Comparison of ENCODE assay signal across 1 cellular context in genomic region chr15:66293419-66294156, GRCh38.
A peak's percentile ranks its signal among the peaks of the same experiment; 100 is the strongest.
TF ChIP-seq lines count a peak whose summit lies in the region.

Gene DIS3L (plus strand): TSS chr15:66293568. CDS start chr15:66293597, 29 bp downstream.

TF ChIP-seq in HepG2, 621 proteins besides CTCF, POLR2A, EP300 and RAD21 (continued from another document and continues in another):
- no peak for TF ChIP-seq ZNF710 (CRISPR knock-in tag; IDR thresholded peaks at IDR 0.05; ENCODE audit: borderline replicate concordance)
- no peak for TF ChIP-seq SMYD3 (CRISPR knock-in tag; IDR thresholded peaks at IDR 0.05)
- TF ChIP-seq ZNF597 (CRISPR knock-in tag; IDR thresholded peaks at IDR 0.05), result no peak
- TF ChIP-seq ZNF317 (CRISPR knock-in tag; IDR thresholded peaks at IDR 0.05), result no peak
- no peak for TF ChIP-seq ELK4 (CRISPR knock-in tag; IDR thresholded peaks at IDR 0.05; ENCODE audit: borderline replicate concordance)
- TF ChIP-seq PITX1 (CRISPR knock-in tag; IDR thresholded peaks at IDR 0.05), result no peak
- TF ChIP-seq RBM22 (optimal IDR thresholded peaks at IDR 0.05; ENCODE audit: low read length), result no peak
- no peak for TF ChIP-seq KDM4B (CRISPR knock-in tag; IDR thresholded peaks at IDR 0.05)
- no peak; the same call in 1 of the 2 replicates for TF ChIP-seq NFKB2 (CRISPR knock-in tag; IDR thresholded peaks at IDR 0.05; ENCODE audit: borderline replicate concordance)
- TF ChIP-seq ELF4 (CRISPR knock-in tag; IDR thresholded peaks at IDR 0.05; ENCODE audit: borderline replicate concordance), result no peak
- 0 out of 2 replicates have a peak, but pooled peaks have one; percentile 17 for TF ChIP-seq TEF (CRISPR knock-in tag; IDR thresholded peaks at IDR 0.05)
- no peak for TF ChIP-seq ZNF569 (CRISPR knock-in tag; IDR thresholded peaks at IDR 0.05; ENCODE audit: borderline replicate concordance)
- TF ChIP-seq, protein P1, sequence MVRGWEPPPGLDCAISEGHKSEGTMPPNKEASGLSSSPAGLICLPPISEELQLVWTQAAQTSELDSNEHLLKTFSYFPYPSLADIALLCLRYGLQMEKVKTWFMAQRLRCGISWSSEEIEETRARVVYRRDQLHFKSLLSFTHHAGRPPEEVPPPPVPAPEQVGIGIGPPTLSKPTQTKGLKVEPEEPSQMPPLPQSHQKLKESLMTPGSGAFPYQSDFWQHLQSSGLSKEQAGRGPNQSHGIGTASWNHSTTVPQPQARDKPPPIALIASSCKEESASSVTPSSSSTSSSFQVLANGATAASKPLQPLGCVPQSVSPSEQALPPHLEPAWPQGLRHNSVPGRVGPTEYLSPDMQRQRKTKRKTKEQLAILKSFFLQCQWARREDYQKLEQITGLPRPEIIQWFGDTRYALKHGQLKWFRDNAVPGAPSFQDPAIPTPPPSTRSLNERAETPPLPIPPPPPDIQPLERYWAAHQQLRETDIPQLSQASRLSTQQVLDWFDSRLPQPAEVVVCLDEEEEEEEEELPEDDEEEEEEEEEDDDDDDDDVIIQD (CRISPR knock-in tag; IDR thresholded peaks at IDR 0.05; ENCODE audit: low read depth), result no peak
- TF ChIP-seq, protein P2, sequence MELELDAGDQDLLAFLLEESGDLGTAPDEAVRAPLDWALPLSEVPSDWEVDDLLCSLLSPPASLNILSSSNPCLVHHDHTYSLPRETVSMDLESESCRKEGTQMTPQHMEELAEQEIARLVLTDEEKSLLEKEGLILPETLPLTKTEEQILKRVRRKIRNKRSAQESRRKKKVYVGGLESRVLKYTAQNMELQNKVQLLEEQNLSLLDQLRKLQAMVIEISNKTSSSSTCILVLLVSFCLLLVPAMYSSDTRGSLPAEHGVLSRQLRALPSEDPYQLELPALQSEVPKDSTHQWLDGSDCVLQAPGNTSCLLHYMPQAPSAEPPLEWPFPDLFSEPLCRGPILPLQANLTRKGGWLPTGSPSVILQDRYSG (CRISPR knock-in tag; IDR thresholded peaks at IDR 0.05), result no peak
- TF ChIP-seq ZNF605 (CRISPR knock-in tag; IDR thresholded peaks at IDR 0.05), result no peak
- no peak for TF ChIP-seq SNAPC2 (CRISPR knock-in tag; IDR thresholded peaks at IDR 0.05)
- TF ChIP-seq ZNF724P (CRISPR knock-in tag; IDR thresholded peaks at IDR 0.05; ENCODE audit: borderline replicate concordance), result no peak
- TF ChIP-seq, protein P3, sequence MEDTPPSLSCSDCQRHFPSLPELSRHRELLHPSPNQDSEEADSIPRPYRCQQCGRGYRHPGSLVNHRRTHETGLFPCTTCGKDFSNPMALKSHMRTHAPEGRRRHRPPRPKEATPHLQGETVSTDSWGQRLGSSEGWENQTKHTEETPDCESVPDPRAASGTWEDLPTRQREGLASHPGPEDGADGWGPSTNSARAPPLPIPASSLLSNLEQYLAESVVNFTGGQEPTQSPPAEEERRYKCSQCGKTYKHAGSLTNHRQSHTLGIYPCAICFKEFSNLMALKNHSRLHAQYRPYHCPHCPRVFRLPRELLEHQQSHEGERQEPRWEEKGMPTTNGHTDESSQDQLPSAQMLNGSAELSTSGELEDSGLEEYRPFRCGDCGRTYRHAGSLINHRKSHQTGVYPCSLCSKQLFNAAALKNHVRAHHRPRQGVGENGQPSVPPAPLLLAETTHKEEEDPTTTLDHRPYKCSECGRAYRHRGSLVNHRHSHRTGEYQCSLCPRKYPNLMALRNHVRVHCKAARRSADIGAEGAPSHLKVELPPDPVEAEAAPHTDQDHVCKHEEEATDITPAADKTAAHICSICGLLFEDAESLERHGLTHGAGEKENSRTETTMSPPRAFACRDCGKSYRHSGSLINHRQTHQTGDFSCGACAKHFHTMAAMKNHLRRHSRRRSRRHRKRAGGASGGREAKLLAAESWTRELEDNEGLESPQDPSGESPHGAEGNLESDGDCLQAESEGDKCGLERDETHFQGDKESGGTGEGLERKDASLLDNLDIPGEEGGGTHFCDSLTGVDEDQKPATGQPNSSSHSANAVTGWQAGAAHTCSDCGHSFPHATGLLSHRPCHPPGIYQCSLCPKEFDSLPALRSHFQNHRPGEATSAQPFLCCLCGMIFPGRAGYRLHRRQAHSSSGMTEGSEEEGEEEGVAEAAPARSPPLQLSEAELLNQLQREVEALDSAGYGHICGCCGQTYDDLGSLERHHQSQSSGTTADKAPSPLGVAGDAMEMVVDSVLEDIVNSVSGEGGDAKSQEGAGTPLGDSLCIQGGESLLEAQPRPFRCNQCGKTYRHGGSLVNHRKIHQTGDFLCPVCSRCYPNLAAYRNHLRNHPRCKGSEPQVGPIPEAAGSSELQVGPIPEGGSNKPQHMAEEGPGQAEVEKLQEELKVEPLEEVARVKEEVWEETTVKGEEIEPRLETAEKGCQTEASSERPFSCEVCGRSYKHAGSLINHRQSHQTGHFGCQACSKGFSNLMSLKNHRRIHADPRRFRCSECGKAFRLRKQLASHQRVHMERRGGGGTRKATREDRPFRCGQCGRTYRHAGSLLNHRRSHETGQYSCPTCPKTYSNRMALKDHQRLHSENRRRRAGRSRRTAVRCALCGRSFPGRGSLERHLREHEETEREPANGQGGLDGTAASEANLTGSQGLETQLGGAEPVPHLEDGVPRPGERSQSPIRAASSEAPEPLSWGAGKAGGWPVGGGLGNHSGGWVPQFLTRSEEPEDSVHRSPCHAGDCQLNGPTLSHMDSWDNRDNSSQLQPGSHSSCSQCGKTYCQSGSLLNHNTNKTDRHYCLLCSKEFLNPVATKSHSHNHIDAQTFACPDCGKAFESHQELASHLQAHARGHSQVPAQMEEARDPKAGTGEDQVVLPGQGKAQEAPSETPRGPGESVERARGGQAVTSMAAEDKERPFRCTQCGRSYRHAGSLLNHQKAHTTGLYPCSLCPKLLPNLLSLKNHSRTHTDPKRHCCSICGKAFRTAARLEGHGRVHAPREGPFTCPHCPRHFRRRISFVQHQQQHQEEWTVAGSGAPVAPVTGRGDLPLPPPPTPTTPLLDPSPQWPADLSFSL (CRISPR knock-in tag; IDR thresholded peaks at IDR 0.05), result no peak
- TF ChIP-seq ZKSCAN5 (CRISPR knock-in tag; IDR thresholded peaks at IDR 0.05), result no peak
- no peak for TF ChIP-seq NFIB (CRISPR knock-in tag; IDR thresholded peaks at IDR 0.05; ENCODE audit: borderline replicate concordance)
- TF ChIP-seq ZFP36L2 (CRISPR knock-in tag; IDR thresholded peaks at IDR 0.05), result no peak
- peak; percentile 42; the same call in 1 of the 2 replicates for TF ChIP-seq ZNF691 (CRISPR knock-in tag; IDR thresholded peaks at IDR 0.05; ENCODE audit: borderline replicate concordance, low read depth)
- TF ChIP-seq, protein P4, sequence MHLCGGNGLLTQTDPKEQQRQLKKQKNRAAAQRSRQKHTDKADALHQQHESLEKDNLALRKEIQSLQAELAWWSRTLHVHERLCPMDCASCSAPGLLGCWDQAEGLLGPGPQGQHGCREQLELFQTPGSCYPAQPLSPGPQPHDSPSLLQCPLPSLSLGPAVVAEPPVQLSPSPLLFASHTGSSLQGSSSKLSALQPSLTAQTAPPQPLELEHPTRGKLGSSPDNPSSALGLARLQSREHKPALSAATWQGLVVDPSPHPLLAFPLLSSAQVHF (CRISPR knock-in tag; IDR thresholded peaks at IDR 0.05), result no peak
- TF ChIP-seq MAFG (CRISPR knock-in tag; IDR thresholded peaks at IDR 0.05), result no peak
- TF ChIP-seq MTA1 (CRISPR knock-in tag; IDR thresholded peaks at IDR 0.05; ENCODE audit: borderline replicate concordance), result no peak
- no peak for TF ChIP-seq SMAD1 (CRISPR knock-in tag; IDR thresholded peaks at IDR 0.05; ENCODE audit: borderline replicate concordance, low read depth)
- no peak for TF ChIP-seq ZNF639 (CRISPR knock-in tag; conservative IDR thresholded peaks at IDR 0.05)
- no peak for TF ChIP-seq HDAC2 (CRISPR knock-in tag; IDR thresholded peaks at IDR 0.05)
- TF ChIP-seq, protein P5, sequence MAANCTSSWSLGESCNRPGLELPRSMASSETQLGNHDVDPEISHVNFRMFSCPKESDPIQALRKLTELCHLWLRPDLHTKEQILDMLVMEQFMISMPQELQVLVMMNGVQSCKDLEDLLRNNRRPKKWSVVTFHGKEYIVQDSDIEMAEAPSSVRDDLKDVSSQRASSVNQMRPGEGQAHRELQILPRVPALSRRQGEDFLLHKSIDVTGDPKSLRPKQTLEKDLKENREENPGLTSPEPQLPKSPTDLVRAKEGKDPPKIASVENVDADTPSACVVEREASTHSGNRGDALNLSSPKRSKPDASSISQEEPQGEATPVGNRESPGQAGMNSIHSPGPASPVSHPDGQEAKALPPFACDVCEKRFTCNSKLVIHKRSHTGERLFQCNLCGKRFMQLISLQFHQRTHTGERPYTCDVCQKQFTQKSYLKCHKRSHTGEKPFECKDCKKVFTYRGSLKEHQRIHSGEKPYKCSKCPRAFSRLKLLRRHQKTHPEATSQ (CRISPR knock-in tag; IDR thresholded peaks at IDR 0.05; ENCODE audit: borderline replicate concordance), result no peak
- no peak for TF ChIP-seq PTBP1 (IDR thresholded peaks at IDR 0.05; ENCODE audit: low read depth, low read length, poor library complexity, severe bottlenecking)
- TF ChIP-seq AKAP8 (CRISPR knock-in tag; IDR thresholded peaks at IDR 0.05), result no peak; the same call in 1 of the 2 replicates
- no peak for TF ChIP-seq ZNF598 (CRISPR knock-in tag; IDR thresholded peaks at IDR 0.05; ENCODE audit: borderline replicate concordance)
- TF ChIP-seq ZBTB21 (CRISPR knock-in tag; IDR thresholded peaks at IDR 0.05), result no peak
- TF ChIP-seq RFX3 (CRISPR knock-in tag; IDR thresholded peaks at IDR 0.05), result no peak
- TF ChIP-seq, protein P6, sequence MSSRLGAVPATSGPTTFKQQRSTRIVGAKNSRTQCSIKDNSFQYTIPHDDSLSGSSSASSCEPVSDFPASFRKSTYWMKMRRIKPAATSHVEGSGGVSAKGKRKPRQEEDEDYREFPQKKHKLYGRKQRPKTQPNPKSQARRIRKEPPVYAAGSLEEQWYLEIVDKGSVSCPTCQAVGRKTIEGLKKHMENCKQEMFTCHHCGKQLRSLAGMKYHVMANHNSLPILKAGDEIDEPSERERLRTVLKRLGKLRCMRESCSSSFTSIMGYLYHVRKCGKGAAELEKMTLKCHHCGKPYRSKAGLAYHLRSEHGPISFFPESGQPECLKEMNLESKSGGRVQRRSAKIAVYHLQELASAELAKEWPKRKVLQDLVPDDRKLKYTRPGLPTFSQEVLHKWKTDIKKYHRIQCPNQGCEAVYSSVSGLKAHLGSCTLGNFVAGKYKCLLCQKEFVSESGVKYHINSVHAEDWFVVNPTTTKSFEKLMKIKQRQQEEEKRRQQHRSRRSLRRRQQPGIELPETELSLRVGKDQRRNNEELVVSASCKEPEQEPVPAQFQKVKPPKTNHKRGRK (CRISPR knock-in tag; IDR thresholded peaks at IDR 0.05), result no peak
- TF ChIP-seq ZNF275 (CRISPR knock-in tag; IDR thresholded peaks at IDR 0.05; ENCODE audit: borderline replicate concordance), result 0 out of 2 replicates have a peak, but pooled peaks have one; percentile 23
- no peak for TF ChIP-seq ZNF543 (CRISPR knock-in tag; IDR thresholded peaks at IDR 0.05)
